In genomic region chr2:72193723-72194122, GRCh38 we compare ENCODE assay signal across 1 cellular context.
TF ChIP-seq lines count a peak whose summit lies in the region.

No MANE protein-coding gene starts in this region.

TF ChIP-seq in GM12878, 131 proteins besides CTCF, POLR2A, EP300 and RAD21:
- TF ChIP-seq ZBTB11 (CRISPR knock-in tag; IDR thresholded peaks at IDR 0.05), result no peak
- peak; percentile 54; the same call in 1 of the 2 replicates for TF ChIP-seq ZBTB40 (IDR thresholded peaks at IDR 0.05; ENCODE audit: borderline replicate concordance)
